11 cellular contexts compared by ENCODE assay signal in the genomic region with DNA sequence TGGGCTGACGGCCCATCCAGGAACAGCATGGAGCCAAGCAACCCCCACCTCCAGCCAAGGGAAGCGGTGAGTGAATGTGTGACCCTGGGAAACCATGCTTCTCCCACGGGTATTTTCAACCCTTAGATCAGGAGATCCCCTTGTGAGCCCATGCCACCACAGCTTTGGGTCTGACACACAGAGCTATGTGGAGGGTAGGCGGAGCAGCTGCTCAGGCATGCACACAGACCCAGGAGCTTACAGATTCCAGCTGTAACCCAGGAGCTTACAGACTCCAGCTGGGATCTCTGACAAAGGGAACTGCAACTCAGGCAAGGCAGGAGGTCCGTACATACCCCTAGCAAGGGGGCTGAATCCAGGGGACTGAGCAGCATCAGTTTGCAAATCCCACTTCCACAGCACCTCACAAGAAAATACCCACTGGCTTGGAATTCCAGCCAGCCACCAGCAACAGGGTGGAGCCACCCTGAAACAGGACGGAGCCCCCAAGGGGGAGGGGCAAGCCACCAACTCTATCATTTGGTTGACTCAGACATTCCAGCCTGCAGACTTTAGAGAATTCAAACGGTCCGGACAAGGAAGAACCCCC. TPM values are rescaled to one million over a fixed set of nuclear protein-coding genes. Genes with fewer than 3 reads are reported as not detected.
DNase-seq lines count a peak whose midpoint lies in the region; ATAC-seq and TF ChIP-seq lines count a peak whose summit lies in the region.
"Had no signal": no experiment of that assay in that cellular context is flagged by ENCODE, and none has a peak within 500 bp of the region (broad histone marks: within the 10 kb centered on the region; RNA-seq: fewer than 3 reads in every experiment).

No MANE protein-coding gene starts in this region.

- H3K4me3 ChIP-seq in HUES64 (ENCODE audit: low read length): peak overlapping the region; percentile 28; the same call in 1 of the 2 replicates
- peak overlapping the region; percentile 34 for H3K4me3 ChIP-seq in fibroblast of villous mesenchyme (ENCODE audit: low read depth, low read length)
- H3K4me3 ChIP-seq: PC-9 had no signal

- DNase-seq in fibroblast of villous mesenchyme (ENCODE audit: low read depth) (peak; percentile 41), sciatic nerve (ENCODE audit: low spot score) (no peak), DMS153 (lab: John Stamatoyannopoulos, UW) (no peak), NCI-H2171 treated with DMSO at 0.1 percent for 48 hours (lab: John Stamatoyannopoulos, UW) (no peak), NCI-H2081 treated with DMSO at 0.1 percent for 48 hours (lab: John Stamatoyannopoulos, UW) (no peak)
- DNase-seq in activated naive CD4-positive, alpha-beta T cell treated with Interleukin-2 at 50 U/mL for 16 hours: no peak
- DNase-seq: activated CD4-positive, alpha-beta memory T cell treated with anti-CD3 and anti-CD28 coated beads, Interleukin-2, amount 10 ng/mL, durations not matched to agents 7 days and 5 days; cortex of kidney had no signal

- H3K9ac ChIP-seq in HUES64 (ENCODE audit: low read depth, low read length): peak overlapping the region; percentile 12; the same call in 1 of the 2 replicates

- H3K27me3 ChIP-seq in HUES64 (ENCODE audit: insufficient read depth, low read length): no peaks in the 10 kb centered on the region

- H3K9me3 ChIP-seq in HUES64 (ENCODE audit: insufficient read depth, low read depth, low read length): no peaks in the 10 kb centered on the region

- H3K27ac ChIP-seq in HUES64 (ENCODE audit: low read depth, low read length): peak overlapping the region; percentile 82
- H3K27ac ChIP-seq: PC-9 had no signal

- TF ChIP-seq CTCF in fibroblast of villous mesenchyme (IDR thresholded peaks at IDR 0.05; ENCODE audit: insufficient read depth, low read depth, low read length): no peak

- peaks cover 29% of the 10 kb centered on the region for H3K4me1 ChIP-seq in HUES64 (ENCODE audit: insufficient read depth, low read length)

- H3K36me3 ChIP-seq in HUES64 (ENCODE audit: insufficient read depth, low read length): no peaks in the 10 kb centered on the region

- intact Hi-C loops in sciatic nerve (cut with DNase I): no loop called here

- ATAC-seq in GM21360 (IDR thresholded peaks at IDR 0.05; ENCODE audit: unreplicated experiment) (peak; percentile 66), sciatic nerve (peak; percentile 42)

- 19% methylated on average over 8 of the region's 8 CpGs for WGBS in HUES64

RNA-seq across cellular contexts. Expression of a gene that starts 40.8 kb away (rescaled TPM):
- 7.5 TPM for polyA plus RNA-seq in HUES64 (2013, experiment 1 of 2)
- polyA plus RNA-seq in HUES64 (2013, experiment 2 of 2): 9.1 TPM
- total RNA-seq in fibroblast of villous mesenchyme (2.6 TPM in 2 replicates), sciatic nerve (8.5 TPM)
